Comparison of ENCODE assay signal across 8 cellular contexts in genomic region chr12:89355243-89356068, GRCh38. TPM values are rescaled to one million over a fixed set of nuclear protein-coding genes. Genes with fewer than 3 reads are reported as not detected.
DNase-seq lines count a peak whose midpoint lies in the region; ATAC-seq and TF ChIP-seq lines count a peak whose summit lies in the region.

No MANE protein-coding gene starts in this region.

- H3K27ac ChIP-seq in DOHH2 (ENCODE audit: low read depth, low read length) (no peak overlapping the region), RWPE2 (ENCODE audit: poor library complexity, severe bottlenecking) (peak overlapping the region; percentile 99), esophagus muscularis mucosa (replicated peaks in 1 of 4) (peak overlapping the region; percentile 98 to 99 (median 99)), prostate gland (peak overlapping the region; percentile 90 to 95), uterus (no peak overlapping the region)

- TF ChIP-seq POLR2A in esophagus muscularis mucosa (IDR thresholded peaks at IDR 0.05; ENCODE audit: low read depth) (no peak), prostate gland (IDR thresholded peaks at IDR 0.05) (no peak), uterus (IDR thresholded peaks at IDR 0.05) (no peak)

- TF ChIP-seq EP300 in esophagus muscularis mucosa (IDR thresholded peaks at IDR 0.05), result no peak

- no peak for ATAC-seq in RWPE2 (ENCODE audit: low read depth)
- ATAC-seq in HG03378 (IDR thresholded peaks at IDR 0.05; ENCODE audit: unreplicated experiment), result no peak
- ATAC-seq in GM19035 (IDR thresholded peaks at IDR 0.05; ENCODE audit: unreplicated experiment), result no peak

- H3K36me3 ChIP-seq in DOHH2 (ENCODE audit: control insufficient read depth, low read length) (no peaks in the 10 kb centered on the region), RWPE2 (ENCODE audit: low read depth) (peaks cover 16% of the 10 kb centered on the region), esophagus muscularis mucosa (peaks cover 0 to 2% (median 0%) of the 10 kb centered on the region in 4 donors), prostate gland (no peaks in the 10 kb centered on the region), uterus (no peaks in the 10 kb centered on the region)

- peaks cover 52% of the 10 kb centered on the region for H3K4me1 ChIP-seq in DOHH2 (ENCODE audit: control insufficient read depth, low read length)
- H3K4me1 ChIP-seq in RWPE2 (ENCODE audit: insufficient read depth, poor library complexity, severe bottlenecking), result peaks cover 35% of the 10 kb centered on the region
- H3K4me1 ChIP-seq in esophagus muscularis mucosa, result peaks cover 19 to 41% (median 36%) of the 10 kb centered on the region in 4 donors
- H3K4me1 ChIP-seq in prostate gland (replicated peaks), result peaks cover 8% of the 10 kb centered on the region
- no peaks in the 10 kb centered on the region for H3K4me1 ChIP-seq in uterus

- H3K4me3 ChIP-seq in DOHH2 (ENCODE audit: low read length) (0 out of 2 replicates have a peak overlapping the region, but pooled peaks have one; percentile 77), RWPE2 (ENCODE audit: severe bottlenecking) (peak overlapping the region; percentile 40), esophagus muscularis mucosa (peak overlapping the region; percentile 75 to 90 (median 83)), prostate gland (peak overlapping the region in 1 of 2 donors; percentile 70), uterus (no peak overlapping the region)

- no peak for DNase-seq in RWPE2 (ENCODE audit: low spot score)
- DNase-seq in esophagus muscularis mucosa (ENCODE audit: extremely low spot score), result no peak
- no peak for DNase-seq in prostate gland (ENCODE audit: low spot score)
- no peak for DNase-seq in HEK293T (ENCODE audit: extremely low spot score)
- DNase-seq in uterus, result no peak

- TF ChIP-seq CTCF in DOHH2 (IDR thresholded peaks at IDR 0.05; ENCODE audit: low read depth, low read length, poor library complexity, severe bottlenecking) (no peak), RWPE2 (IDR thresholded peaks at IDR 0.05; ENCODE audit: poor library complexity, severe bottlenecking) (peak; percentile 1), esophagus muscularis mucosa (IDR thresholded peaks at IDR 0.05) (peak in 1 of 3 experiments; percentile 43), prostate gland (IDR thresholded peaks at IDR 0.05) (peak in 1 of 4 experiments; percentile 24), uterus (IDR thresholded peaks at IDR 0.05) (no peak)

- POLR2A ChIA-PET in HEK293T (lab: Yijun Ruan, JAX), result no interaction called here

- H4K20me1 ChIP-seq in DOHH2 (ENCODE audit: control insufficient read depth, insufficient read depth, low read depth, low read length), result no peaks in the 10 kb centered on the region

- intact Hi-C loops in esophagus muscularis mucosa (cut with DNase I) (loop anchor here (10.0 kb wide), 1 partner anchor 169 kb away; the partner anchor contains the start of genes GALNT4 and POC1B), prostate gland (cut with DNase I) (no loop called here), uterus (cut with DNase I; ENCODE audit: low total_unique reads) (loop anchor here (10.0 kb wide), 1 partner anchor 99 kb away; no protein-coding TSS in a partner anchor)

- WGBS in esophagus muscularis mucosa, result 85% methylated on average over 18 of the region's 18 CpGs
- 62% methylated on average over 18 of the region's 18 CpGs for WGBS in prostate gland

- no peaks in the 10 kb centered on the region for H3K9me3 ChIP-seq in DOHH2 (ENCODE audit: control insufficient read depth, insufficient read depth, low read length)
- no peaks in the 10 kb centered on the region for H3K9me3 ChIP-seq in RWPE2 (ENCODE audit: severe bottlenecking)
- no peaks in the 10 kb centered on the region for H3K9me3 ChIP-seq in esophagus muscularis mucosa
- no peaks in the 10 kb centered on the region for H3K9me3 ChIP-seq in prostate gland
- no peaks in the 10 kb centered on the region for H3K9me3 ChIP-seq in uterus

- peaks cover 10% of the 10 kb centered on the region for H3F3A ChIP-seq in DOHH2 (ENCODE audit: control insufficient read depth, insufficient read depth)

- H3K79me2 ChIP-seq in DOHH2 (ENCODE audit: control insufficient read depth, low read length), result no peaks in the 10 kb centered on the region

- peak overlapping the region; percentile 80 for H3K4me2 ChIP-seq in DOHH2 (ENCODE audit: low read length)

- H3K27me3 ChIP-seq in DOHH2 (ENCODE audit: control insufficient read depth, low read length), result peaks cover 83% of the 10 kb centered on the region
- no peaks in the 10 kb centered on the region for H3K27me3 ChIP-seq in RWPE2 (ENCODE audit: insufficient read depth, poor library complexity, severe bottlenecking)
- no peaks in the 10 kb centered on the region for H3K27me3 ChIP-seq in esophagus muscularis mucosa
- no peaks in the 10 kb centered on the region for H3K27me3 ChIP-seq in prostate gland (replicated peaks; ENCODE audit: insufficient read depth)
- H3K27me3 ChIP-seq in uterus, result no peaks in the 10 kb centered on the region

- CTCF ChIA-PET in HEK293T (lab: Yijun Ruan, JAX), result no interaction called here

- H3K9me2 ChIP-seq in DOHH2 (replicated peaks; ENCODE audit: control insufficient read depth, low read length), result no peaks in the 10 kb centered on the region

TF ChIP-seq in HEK293T, 16 proteins besides CTCF, POLR2A, EP300 and RAD21:
- no peak for TF ChIP-seq LEF1 (IDR thresholded peaks at IDR 0.05; ENCODE audit: borderline replicate concordance)
- no peak for TF ChIP-seq TARDBP (IDR thresholded peaks at IDR 0.05)
- TF ChIP-seq L3MBTL2 (conservative IDR thresholded peaks at IDR 0.05), result no peak
- TF ChIP-seq SUZ12 (IDR thresholded peaks at IDR 0.05), result no peak
- no peak for TF ChIP-seq FOXA1 (IDR thresholded peaks at IDR 0.05)
- no peak for TF ChIP-seq ZNF384 (IDR thresholded peaks at IDR 0.05)
- TF ChIP-seq ELF4 (IDR thresholded peaks at IDR 0.05), result no peak
- TF ChIP-seq BHLHE40 (IDR thresholded peaks at IDR 0.05; ENCODE audit: borderline replicate concordance), result no peak
- TF ChIP-seq FOXM1 (IDR thresholded peaks at IDR 0.05; ENCODE audit: borderline replicate concordance), result no peak
- no peak for TF ChIP-seq ARNT (IDR thresholded peaks at IDR 0.05)
- TF ChIP-seq, protein P1, sequence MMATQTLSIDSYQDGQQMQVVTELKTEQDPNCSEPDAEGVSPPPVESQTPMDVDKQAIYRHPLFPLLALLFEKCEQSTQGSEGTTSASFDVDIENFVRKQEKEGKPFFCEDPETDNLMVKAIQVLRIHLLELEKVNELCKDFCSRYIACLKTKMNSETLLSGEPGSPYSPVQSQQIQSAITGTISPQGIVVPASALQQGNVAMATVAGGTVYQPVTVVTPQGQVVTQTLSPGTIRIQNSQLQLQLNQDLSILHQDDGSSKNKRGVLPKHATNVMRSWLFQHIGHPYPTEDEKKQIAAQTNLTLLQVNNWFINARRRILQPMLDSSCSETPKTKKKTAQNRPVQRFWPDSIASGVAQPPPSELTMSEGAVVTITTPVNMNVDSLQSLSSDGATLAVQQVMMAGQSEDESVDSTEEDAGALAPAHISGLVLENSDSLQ (IDR thresholded peaks at IDR 0.05), result no peak

RNA-seq across cellular contexts. Expression of gene DUSP6, which starts 3.2 kb away (rescaled TPM):
- 100 to 1,000 TPM in 1 of 4 donors, 10 to 100 TPM in 3; 62.2 to 108 (median 77.4) TPM for total RNA-seq in esophagus muscularis mucosa
- total RNA-seq in prostate gland, result 10 to 100 TPM; 30.6 to 36.2 TPM
- 100 to 1,000 TPM in 1 of 4 donors, 10 to 100 TPM in 3; 28.7 to 103 (median 77.6) TPM for total RNA-seq in uterus

Comparison
In these comparisons a context has a peak if more than half of its experiments do, and no peak if none do; other contexts are left out.
1. H3K27ac ChIP-seq: peak in RWPE2 (single experiment), esophagus muscularis mucosa (4 of 4) and prostate gland (2 of 2); none in DOHH2 (single experiment) and uterus (0 of 2).
2. H3K4me3 ChIP-seq: peak in DOHH2 (single experiment), RWPE2 (single experiment) and esophagus muscularis mucosa (4 of 4); none in uterus (0 of 2).